ENCODE assay signal across 24 cellular contexts in the genomic region with DNA sequence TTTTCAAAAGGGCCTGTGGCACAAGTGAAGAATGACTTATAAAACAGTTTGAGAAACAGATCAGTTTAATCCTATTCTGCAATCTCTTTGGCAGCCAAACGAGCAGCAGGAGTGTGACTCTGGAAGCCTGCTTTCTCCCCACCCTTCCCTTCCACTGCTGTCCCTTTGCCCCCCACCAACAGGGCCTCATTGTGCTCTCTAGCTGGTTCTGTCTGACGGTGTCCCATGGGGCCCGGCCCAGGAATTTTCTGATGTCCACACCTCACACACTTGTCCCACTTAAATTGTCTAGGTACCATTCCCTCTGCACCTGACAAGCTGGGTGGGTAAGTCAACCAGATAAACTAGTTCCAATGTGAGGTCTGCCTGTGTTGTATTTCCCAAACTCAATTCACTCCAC. TPM values are rescaled to one million over a fixed set of nuclear protein-coding genes. Genes with fewer than 3 reads are reported as not detected.
"Had no signal": no experiment of that assay in that cellular context is flagged by ENCODE, and none has a peak within 500 bp of the region (broad histone marks: within the 10 kb centered on the region; RNA-seq: fewer than 3 reads in every experiment).

No MANE protein-coding gene starts in this region.

- H3K36me3 ChIP-seq: MG63, SJSA1 had no signal

- H3K27me3 ChIP-seq: MG63, SJSA1 had no signal

- ATAC-seq: HepG2 had no signal

- DNase-seq: IMR-90, Karpas-422, KG1, MG63, NCI-H1092, NCI-H1105 treated with DMSO at 0.1 percent for 48 hours, NCI-H1417 treated with DMSO at 0.1 percent for 48 hours, NCI-H146, NCI-H1694 treated with DMSO at 0.1 percent for 48 hours, NCI-H1930, NCI-H2081, NCI-H2107, NCI-H2227 treated with DMSO at 0.1 percent for 48 hours, NCI-H446, NCI-H510A, NCI-H524 treated with DMSO at 0.1 percent for 48 hours, NCI-H69, NCI-H774, Right ventricle myocardium superior, RPMI8226, SIG-M5 had no signal

- H3K27ac ChIP-seq: SJSA1, SK-N-MC had no signal

- H3K9me3 ChIP-seq: MG63, SJSA1 had no signal

- H3K4me3 ChIP-seq: MG63, SJSA1, SK-N-MC had no signal

RNA-seq across cellular contexts. Expression of gene SLCO2A1, which starts 16.4 kb away (rescaled TPM):
- total RNA-seq: HepG2 had no signal
